ENCODE assay signal across 8 cellular contexts in genomic region chr14:69625299-69626131, GRCh38. TPM values are rescaled to one million over a fixed set of nuclear protein-coding genes. Genes with fewer than 3 reads are reported as not detected.
DNase-seq lines count a peak whose midpoint lies in the region; ATAC-seq and TF ChIP-seq lines count a peak whose summit lies in the region.

No MANE protein-coding gene starts in this region.

- H3K9me3 ChIP-seq in adipocyte (ENCODE audit: control insufficient read depth, low read length) (no peaks in the 10 kb centered on the region), prostate gland (no peaks in the 10 kb centered on the region)

- 47% methylated on average over 11 of the region's 11 CpGs for WGBS in prostate gland

- no peak for TF ChIP-seq POLR2A in prostate gland (IDR thresholded peaks at IDR 0.05)

- H3K27me3 ChIP-seq in adipocyte (replicated peaks; ENCODE audit: control insufficient read depth, insufficient read depth, low read length), result no peaks in the 10 kb centered on the region
- H3K27me3 ChIP-seq in prostate gland (replicated peaks; ENCODE audit: insufficient read depth), result no peaks in the 10 kb centered on the region

- peak; percentile 38 to 87 (median 51) for DNase-seq in T-helper 1 cell
- peak; percentile 51 for DNase-seq in adipocyte (ENCODE audit: low read depth)
- no peak for DNase-seq in left lobe of liver (ENCODE audit: low spot score)
- peak; percentile 22 for DNase-seq in stimulated activated CD8-positive, alpha-beta memory T cell treated with anti-CD3 and anti-CD28 coated beads, Interleukin-15, amount 100 ng/mL, for 24 hours (ENCODE audit: low read depth)
- DNase-seq in prostate gland (ENCODE audit: low spot score), result no peak
- no peak for DNase-seq in NCI-H82 (lab: John Stamatoyannopoulos, UW)

- no peaks in the 10 kb centered on the region for H3K36me3 ChIP-seq in adipocyte (ENCODE audit: control insufficient read depth, insufficient read depth, low read length, severe bottlenecking)
- H3K36me3 ChIP-seq in prostate gland, result no peaks in the 10 kb centered on the region

- H3K4me3 ChIP-seq in adipocyte (ENCODE audit: low read length) (no peak overlapping the region), prostate gland (no peak overlapping the region)

- H3K27ac ChIP-seq in prostate gland, result no peak overlapping the region

- TF ChIP-seq CTCF in prostate gland (IDR thresholded peaks at IDR 0.05), result no peak

- H3K4me1 ChIP-seq in adipocyte (ENCODE audit: control insufficient read depth, insufficient read depth, low read length) (peaks cover 5% of the 10 kb centered on the region), prostate gland (replicated peaks) (no peaks in the 10 kb centered on the region)

- intact Hi-C loops in prostate gland (cut with DNase I), result no loop called here

- ATAC-seq in GM18508 (IDR thresholded peaks at IDR 0.05; ENCODE audit: insufficient read depth, unreplicated experiment) (peak; percentile 56), HG02938 (IDR thresholded peaks at IDR 0.05; ENCODE audit: unreplicated experiment) (peak; percentile 88), left lobe of liver (peak; percentile 69)

- no peak overlapping the region for H3K9ac ChIP-seq in adipocyte (ENCODE audit: low read length)

RNA-seq across cellular contexts. Expression of gene SUSD6, which starts 14.1 kb away (rescaled TPM):
- total RNA-seq in left lobe of liver, result 14.8 TPM
- total RNA-seq in prostate gland, result 10 to 100 TPM; 41.1 to 52.3 TPM

RNA-seq across cellular contexts. Expression of gene CCDC177, which starts 50.8 kb away (rescaled TPM):
- total RNA-seq in left lobe of liver (0.08 TPM), prostate gland (under 1 TPM in 1 of 2 donors, not detected in 1; 0.28 TPM)

Comparison
In these comparisons a context has a peak if more than half of its experiments do, and no peak if none do; other contexts are left out.
1. DNase-seq: peak in T-helper 1 cell (5 of 5), adipocyte (single experiment) and stimulated activated CD8-positive, alpha-beta memory T cell treated with anti-CD3 and anti-CD28 coated beads, Interleukin-15, amount 100 ng/mL, for 24 hours (single experiment); none in left lobe of liver (single experiment), prostate gland (single experiment) and NCI-H82 (single experiment).
2. Peak in every context shown above with its lines, with median percentiles within 50 percentile points of each other: ATAC-seq.